ENCODE assay signal across 1 cellular context in genomic region chr3:159149633-159150032, GRCh38.
TF ChIP-seq lines count a peak whose summit lies in the region.

No MANE protein-coding gene starts in this region.

TF ChIP-seq in H1, 55 proteins besides CTCF, POLR2A, EP300 and RAD21 (continued from another document):
- TF ChIP-seq USF2 (IDR thresholded peaks at IDR 0.05; ENCODE audit: low read length): no peak
- TF ChIP-seq CHD7 (IDR thresholded peaks at IDR 0.05; ENCODE audit: insufficient replicate concordance, low read length): no peak
- no peak for TF ChIP-seq SIN3A (conservative IDR thresholded peaks at IDR 0.05 in 1 of 2, IDR thresholded peaks at IDR 0.05 in 1 of 2; ENCODE audit: low read depth in 1 of 2, low read length in 2 of 2)
- TF ChIP-seq E2F6 (IDR thresholded peaks at IDR 0.05): no peak
- TF ChIP-seq NRF1 (IDR thresholded peaks at IDR 0.05; ENCODE audit: low read depth, low read length): no peak
- TF ChIP-seq ZNF274 (IDR thresholded peaks at IDR 0.05; ENCODE audit: borderline replicate concordance, extremely low read depth, low read length): no peak
TF ChIP-seq in H1: peak in this region for 0.
